Comparison of ENCODE assay signal across 8 cellular contexts in the genomic region with DNA sequence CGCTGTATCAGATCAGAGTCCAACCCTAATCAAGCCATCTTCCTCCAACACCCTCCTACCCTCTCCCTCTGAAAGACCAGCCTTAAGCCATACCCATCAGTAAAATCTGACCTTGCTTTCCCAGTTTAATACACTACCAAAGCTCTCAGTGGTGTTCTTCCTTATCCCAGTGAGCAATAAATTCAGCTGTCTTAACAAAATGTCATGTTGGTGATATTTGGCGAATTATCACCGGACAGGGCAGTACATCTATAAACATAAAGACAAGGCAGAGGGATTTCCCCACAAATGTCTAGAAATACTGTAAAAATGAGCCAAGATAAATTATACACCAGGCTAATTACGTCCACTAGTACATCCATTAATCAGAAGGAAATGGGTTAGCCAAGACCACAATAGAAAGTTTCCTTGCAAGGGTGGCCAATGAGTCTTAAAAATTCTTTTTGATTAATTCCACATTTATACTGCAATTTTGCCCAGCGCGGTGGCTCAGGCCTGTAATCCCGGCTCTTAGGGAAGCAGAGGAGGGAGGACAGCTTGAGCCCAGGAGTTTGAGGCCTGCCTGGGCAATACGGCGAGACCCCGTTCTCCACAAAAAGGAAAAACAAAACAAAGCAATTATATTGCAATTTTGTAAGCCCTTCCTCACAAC. TPM values are rescaled to one million over a fixed set of nuclear protein-coding genes. Genes with fewer than 3 reads are reported as not detected.
DNase-seq lines count a peak whose midpoint lies in the region; ATAC-seq and TF ChIP-seq lines count a peak whose summit lies in the region.

No MANE protein-coding gene starts in this region.

- H3K36me3 Mint-ChIP-seq in activated CD4-positive, alpha-beta T cell treated with anti-CD3 and anti-CD28 coated beads for 36 hours (ENCODE audit: low read depth): peaks cover 24% of the 10 kb centered on the region
- peaks cover 28% of the 10 kb centered on the region for H3K36me3 Mint-ChIP-seq in activated naive CD8-positive, alpha-beta T cell treated with anti-CD3 and anti-CD28 coated beads, Interleukin-2, amount 10 ng/mL, durations not matched to agents 7 days and 5 days

- peak overlapping the region; percentile 94 for H3K27ac Mint-ChIP-seq in activated CD4-positive, alpha-beta T cell treated with anti-CD3 and anti-CD28 coated beads for 36 hours
- H3K27ac Mint-ChIP-seq in activated naive CD8-positive, alpha-beta T cell treated with anti-CD3 and anti-CD28 coated beads, Interleukin-2, amount 10 ng/mL, durations not matched to agents 7 days and 5 days: peak overlapping the region; percentile 90

- H3K27ac ChIP-seq in testis: peak overlapping the region in 1 of 2 donors; percentile 82

- TF ChIP-seq POLR2A in testis (IDR thresholded peaks at IDR 0.05): no peak

- no peaks in the 10 kb centered on the region for H3K27me3 ChIP-seq in testis

- POLR2A ChIA-PET in activated CD4-positive, alpha-beta T cell treated with anti-CD3 and anti-CD28 coated beads for 36 hours (lab: Charles Lee): interaction anchor here (0.5 to 0.7 kb wide), 2 partner anchors 19 to 247 kb away, joined by 3 read pairs; no protein-coding TSS in a partner anchor
- POLR2A ChIA-PET in activated naive CD8-positive, alpha-beta T cell treated with anti-CD3 and anti-CD28 coated beads, Interleukin-2, amount 10 ng/mL, durations not matched to agents 7 days and 5 days (lab: Charles Lee): interaction anchor here (0.7 to 1.8 kb wide), 6 partner anchors 15 to 116 kb away, joined by 3 to 5 read pairs (median 4); a partner anchor contains a TSS

- H3K4me3 ChIP-seq in testis: peak overlapping the region; percentile 97 to 98

- intact Hi-C loops in activated CD4-positive, alpha-beta T cell treated with anti-CD3 and anti-CD28 coated beads for 36 hours (cut with DNase I, micrococcal nuclease): no loop called here
- intact Hi-C loops in testis (cut with DNase I; ENCODE audit: low total_unique reads): no loop called here

- H3K4me1 ChIP-seq in testis: peaks cover 22% of the 10 kb centered on the region

- no peak for ATAC-seq in activated CD4-positive, alpha-beta T cell treated with anti-CD3 and anti-CD28 coated beads for 36 hours
- ATAC-seq in activated naive CD8-positive, alpha-beta T cell treated with anti-CD3 and anti-CD28 coated beads, Interleukin-2, amount 10 ng/mL, durations not matched to agents 7 days and 5 days (ENCODE audit: low read depth): no peak
- no peak for ATAC-seq in GM21390 (IDR thresholded peaks at IDR 0.05; ENCODE audit: unreplicated experiment)
- no peak for ATAC-seq in HG02938 (IDR thresholded peaks at IDR 0.05; ENCODE audit: unreplicated experiment)

- H3K9me3 Mint-ChIP-seq in activated CD4-positive, alpha-beta T cell treated with anti-CD3 and anti-CD28 coated beads for 36 hours (ENCODE audit: low read depth): no peaks in the 10 kb centered on the region
- H3K9me3 Mint-ChIP-seq in activated naive CD8-positive, alpha-beta T cell treated with anti-CD3 and anti-CD28 coated beads, Interleukin-2, amount 10 ng/mL, durations not matched to agents 7 days and 5 days: no peaks in the 10 kb centered on the region

- H3K36me3 ChIP-seq in testis (ENCODE audit: low read depth, missing control alignments): no peaks in the 10 kb centered on the region

- 18 to 23% methylated on average over 10 of the region's 10 CpGs for WGBS in testis, 2 donors

- TF ChIP-seq CTCF in testis (IDR thresholded peaks at IDR 0.05): no peak

- no peaks in the 10 kb centered on the region for H3K27me3 Mint-ChIP-seq in activated CD4-positive, alpha-beta T cell treated with anti-CD3 and anti-CD28 coated beads for 36 hours
- no peaks in the 10 kb centered on the region for H3K27me3 Mint-ChIP-seq in activated naive CD8-positive, alpha-beta T cell treated with anti-CD3 and anti-CD28 coated beads, Interleukin-2, amount 10 ng/mL, durations not matched to agents 7 days and 5 days

- peak overlapping the region; percentile 86 for H3K4me3 Mint-ChIP-seq in activated CD4-positive, alpha-beta T cell treated with anti-CD3 and anti-CD28 coated beads for 36 hours
- H3K4me3 Mint-ChIP-seq in activated naive CD8-positive, alpha-beta T cell treated with anti-CD3 and anti-CD28 coated beads, Interleukin-2, amount 10 ng/mL, durations not matched to agents 7 days and 5 days: peak overlapping the region; percentile 91

- peaks cover 55% of the 10 kb centered on the region for H3K4me1 Mint-ChIP-seq in activated CD4-positive, alpha-beta T cell treated with anti-CD3 and anti-CD28 coated beads for 36 hours
- peaks cover 38% of the 10 kb centered on the region for H3K4me1 Mint-ChIP-seq in activated naive CD8-positive, alpha-beta T cell treated with anti-CD3 and anti-CD28 coated beads, Interleukin-2, amount 10 ng/mL, durations not matched to agents 7 days and 5 days

- no peaks in the 10 kb centered on the region for H3K9me3 ChIP-seq in testis

- DNase-seq in activated CD4-positive, alpha-beta T cell treated with anti-CD3 and anti-CD28 coated beads for 36 hours: no peak
- no peak for DNase-seq in activated CD4-positive, alpha-beta T cell treated with anti-CD3 and anti-CD28 coated beads for 1 hour
- no peak for DNase-seq in activated naive CD8-positive, alpha-beta T cell treated with anti-CD3 and anti-CD28 coated beads, Interleukin-2, amount 10 ng/mL, durations not matched to agents 7 days and 5 days
- DNase-seq in kidney tubule cell (ENCODE audit: low spot score) (peak; percentile 4), testis (no peak), AML-193 (lab: John Stamatoyannopoulos, UW) (no peak)

- CTCF ChIA-PET in activated CD4-positive, alpha-beta T cell treated with anti-CD3 and anti-CD28 coated beads for 36 hours (lab: Charles Lee): interaction anchor here (0.6 to 1.5 kb wide), 5 partner anchors 15 to 180 kb away, joined by 3 to 4 read pairs (median 3); no protein-coding TSS in a partner anchor

RNA-seq across cellular contexts. Expression of a gene that starts 0.9 kb away (rescaled TPM):
- 10 to 100 TPM; 20.8 to 24.7 TPM for total RNA-seq in activated CD4-positive, alpha-beta T cell treated with anti-CD3 and anti-CD28 coated beads for 36 hours
- total RNA-seq in activated naive CD8-positive, alpha-beta T cell treated with anti-CD3 and anti-CD28 coated beads, Interleukin-2, amount 10 ng/mL, durations not matched to agents 7 days and 5 days: 10 to 100 TPM; 25.4 to 26.8 TPM
- 10 to 100 TPM; 33.1 to 35.7 TPM for total RNA-seq in testis
- 50.9 TPM for polyA plus RNA-seq in testis (ENCODE audit: insufficient read depth, low read depth, low replicate concordance)

RNA-seq across cellular contexts. Expression of a gene that starts 1.1 kb away (rescaled TPM):
- total RNA-seq in activated CD4-positive, alpha-beta T cell treated with anti-CD3 and anti-CD28 coated beads for 36 hours: 10 to 100 TPM; 38.8 to 42.6 TPM
- total RNA-seq in activated naive CD8-positive, alpha-beta T cell treated with anti-CD3 and anti-CD28 coated beads, Interleukin-2, amount 10 ng/mL, durations not matched to agents 7 days and 5 days: 10 to 100 TPM; 28.2 to 32.2 TPM
- 10 to 100 TPM; 38.8 to 50.4 TPM for total RNA-seq in testis
- 40.5 TPM for polyA plus RNA-seq in testis (ENCODE audit: insufficient read depth, low read depth, low replicate concordance)
